In the genomic region with DNA sequence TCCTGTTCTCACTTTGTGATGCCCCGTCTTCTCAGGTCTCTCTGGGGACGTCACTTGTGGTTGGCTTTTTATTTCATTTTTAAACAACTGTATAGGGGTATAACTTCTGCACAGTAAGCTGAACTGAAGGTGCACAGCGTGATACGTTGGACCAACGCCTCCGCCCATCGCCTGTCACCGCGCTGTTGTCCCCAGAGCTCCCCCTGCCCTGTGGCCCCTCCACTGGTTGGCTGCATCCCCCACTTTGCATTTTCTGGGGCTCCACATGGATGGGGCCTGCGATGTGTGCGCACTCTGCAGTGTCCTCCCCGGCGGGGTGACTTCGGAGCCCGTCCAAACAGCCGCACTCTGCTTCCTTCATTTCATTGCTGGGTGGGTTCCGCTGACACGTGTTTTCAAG, we compare ENCODE assay signal across 28 cellular contexts. TPM values are rescaled to one million over a fixed set of nuclear protein-coding genes. Genes with fewer than 3 reads are reported as not detected.
"Had no signal": no experiment of that assay in that cellular context is flagged by ENCODE, and none has a peak within 500 bp of the region (broad histone marks: within the 10 kb centered on the region; RNA-seq: fewer than 3 reads in every experiment).

No MANE protein-coding gene starts in this region.

- H3K36me3 ChIP-seq: adrenal gland, WERI-Rb-1 had no signal

- H3K27me3 Mint-ChIP-seq: activated CD4-positive, alpha-beta T cell treated with anti-CD3 and anti-CD28 coated beads for 36 hours; activated T-cell treated with anti-CD3 and anti-CD28 coated beads, Interleukin-2, amount 50 U/mL, for 24 hours had no signal

- DNase-seq: activated CD4-positive, alpha-beta T cell treated with anti-CD3 and anti-CD28 coated beads for 36 hours; activated CD4-positive, alpha-beta T cell treated with anti-CD3 and anti-CD28 coated beads, Interleukin-2, amount 50 U/mL, for 1 hour; activated CD8-positive, alpha-beta memory T cell treated with anti-CD3 and anti-CD28 coated beads, Interleukin-2, amount 50 U/mL, for 48 hours; activated CD8-positive, alpha-beta T cell treated with anti-CD3 and anti-CD28 coated beads, Interleukin-2, amount 10 ng/mL, durations not matched to agents 7 days and 5 days; activated gamma-delta T cell treated with Interleukin-2 at 50 U/mL for 16 hours; activated naive CD4-positive, alpha-beta T cell treated with anti-CD3 and anti-CD28 coated beads, Interleukin-2, amount 50 U/mL, for 16 hours; activated naive CD8-positive, alpha-beta T cell treated with anti-CD3 and anti-CD28 coated beads, Interleukin-2, amount 10 ng/mL, durations not matched to agents 7 days and 5 days; activated T-cell treated with anti-CD3 and anti-CD28 coated beads, Interleukin-2, amount 50 U/mL, for 24 hours; anterior cingulate cortex; NCI-H1092; NCI-H1417; NCI-H1930; NCI-H2107; NCI-H2171 treated with DMSO at 0.1 percent for 48 hours; NCI-H226; NCI-H526 treated with DMSO at 0.1 percent for 48 hours; NCI-H82; T-helper 1 cell; WERI-Rb-1 had no signal

- H3K4me3 ChIP-seq: adrenal gland, SK-N-MC had no signal

- H3K4me3 Mint-ChIP-seq: activated CD4-positive, alpha-beta T cell treated with anti-CD3 and anti-CD28 coated beads for 36 hours; activated CD8-positive, alpha-beta T cell treated with anti-CD3 and anti-CD28 coated beads, Interleukin-2, amount 10 ng/mL, durations not matched to agents 7 days and 5 days; activated naive CD8-positive, alpha-beta T cell treated with anti-CD3 and anti-CD28 coated beads, Interleukin-2, amount 10 ng/mL, durations not matched to agents 7 days and 5 days; activated T-cell treated with anti-CD3 and anti-CD28 coated beads, Interleukin-2, amount 50 U/mL, for 24 hours had no signal

- H3K27ac Mint-ChIP-seq: activated CD4-positive, alpha-beta T cell treated with anti-CD3 and anti-CD28 coated beads for 36 hours; activated CD8-positive, alpha-beta T cell treated with anti-CD3 and anti-CD28 coated beads, Interleukin-2, amount 10 ng/mL, durations not matched to agents 7 days and 5 days; activated naive CD8-positive, alpha-beta T cell treated with anti-CD3 and anti-CD28 coated beads, Interleukin-2, amount 10 ng/mL, durations not matched to agents 7 days and 5 days; activated T-cell treated with anti-CD3 and anti-CD28 coated beads, Interleukin-2, amount 50 U/mL, for 24 hours had no signal

- H3K4me1 Mint-ChIP-seq: activated CD4-positive, alpha-beta T cell treated with anti-CD3 and anti-CD28 coated beads for 36 hours had no signal

- H3K9me3 ChIP-seq: adrenal gland had no signal

- H3K4me1 ChIP-seq: adrenal gland had no signal

- ATAC-seq: activated CD4-positive, alpha-beta T cell treated with anti-CD3 and anti-CD28 coated beads for 36 hours; activated CD8-positive, alpha-beta T cell treated with anti-CD3 and anti-CD28 coated beads, Interleukin-2, amount 10 ng/mL, durations not matched to agents 7 days and 5 days; HepG2 had no signal

- H3K27ac ChIP-seq: adrenal gland, KMS-11, SK-N-MC, WERI-Rb-1 had no signal

- H3K9me3 Mint-ChIP-seq: activated T-cell treated with anti-CD3 and anti-CD28 coated beads, Interleukin-2, amount 50 U/mL, for 24 hours had no signal

- H3K27me3 ChIP-seq: adrenal gland had no signal

RNA-seq across cellular contexts. Expression of gene AQP12B, which starts 43.1 kb away (rescaled TPM):
- total RNA-seq: activated CD4-positive, alpha-beta T cell treated with anti-CD3 and anti-CD28 coated beads for 36 hours; activated CD8-positive, alpha-beta T cell treated with anti-CD3 and anti-CD28 coated beads, Interleukin-2, amount 10 ng/mL, durations not matched to agents 7 days and 5 days; activated naive CD8-positive, alpha-beta T cell treated with anti-CD3 and anti-CD28 coated beads, Interleukin-2, amount 10 ng/mL, durations not matched to agents 7 days and 5 days; adrenal gland; HepG2; MCF 10A; NCI-H460; OCI-LY7; RPMI7951; T-helper 2 cell treated with Interferon-gamma antibody and Interleukin-4, amounts not matched to agents 100 ng/mL and 5 ng/mL, for 36 hours had no signal
- polyA plus RNA-seq: HepG2 had no signal

RNA-seq across cellular contexts. Expression of gene AQP12A, which starts 52.1 kb away (rescaled TPM):
- total RNA-seq: activated CD4-positive, alpha-beta T cell treated with anti-CD3 and anti-CD28 coated beads for 36 hours; activated CD8-positive, alpha-beta T cell treated with anti-CD3 and anti-CD28 coated beads, Interleukin-2, amount 10 ng/mL, durations not matched to agents 7 days and 5 days; activated naive CD8-positive, alpha-beta T cell treated with anti-CD3 and anti-CD28 coated beads, Interleukin-2, amount 10 ng/mL, durations not matched to agents 7 days and 5 days; adrenal gland; HepG2; MCF 10A; NCI-H460; OCI-LY7; RPMI7951; T-helper 2 cell treated with Interferon-gamma antibody and Interleukin-4, amounts not matched to agents 100 ng/mL and 5 ng/mL, for 36 hours had no signal
- polyA plus RNA-seq: adrenal gland, HepG2 had no signal
